In genomic region chr11:65572356-65573043, GRCh38 we compare ENCODE assay signal across 8 cellular contexts. TPM values are rescaled to one million over a fixed set of nuclear protein-coding genes. Genes with fewer than 3 reads are reported as not detected.
DNase-seq lines count a peak whose midpoint lies in the region; ATAC-seq and TF ChIP-seq lines count a peak whose summit lies in the region.

FAM89B (plus strand) TSS chr11:65572538; CDS start chr11:65572670, 132 bp downstream.

- ATAC-seq in PC-3 (peak; percentile 15), mucosa of descending colon (peak; percentile 40), GM18502 (IDR thresholded peaks at IDR 0.05; ENCODE audit: poor library complexity, unreplicated experiment) (no peak)

- no peaks in the 10 kb centered on the region; the same call in 1 of the 2 replicates for H4K20me1 ChIP-seq in PC-3 (ENCODE audit: low read length)

- H3K9me2 ChIP-seq in PC-3 (replicated peaks; ENCODE audit: low read length), result no peaks in the 10 kb centered on the region

- H3K4me1 ChIP-seq in BE2C (no peaks in the 10 kb centered on the region), PC-3 (ENCODE audit: insufficient read depth, low read length) (peaks cover 58% of the 10 kb centered on the region), mucosa of descending colon (ENCODE audit: low read depth) (peaks cover 63% of the 10 kb centered on the region)

- H2AFZ ChIP-seq in PC-3 (ENCODE audit: low read length), result no peak within 1 kb of the TSS

- POLR2A ChIA-PET in PC-3 (lab: Charles Lee; ENCODE audit: unreplicated experiment), result no interaction called here

- peak within 1 kb of the TSS; percentile 93 for H3K4me2 ChIP-seq in PC-3 (ENCODE audit: low read length)

- H3K36me3 ChIP-seq in BE2C (peaks cover 4% of the 10 kb centered on the region; the same call in 1 of the 2 replicates), PC-3 (ENCODE audit: low read depth, low read length) (no peaks in the 10 kb centered on the region), mucosa of descending colon (ENCODE audit: low read depth) (no peaks in the 10 kb centered on the region)

- peak within 1 kb of the TSS; percentile 80 for H3K4me3 ChIP-seq in BE2C (ENCODE audit: low read depth, low read length)
- H3K4me3 ChIP-seq in PC-3 (ENCODE audit: low read length), result peak within 1 kb of the TSS; percentile 97
- peak within 1 kb of the TSS; percentile 54 for H3K4me3 ChIP-seq in mucosa of descending colon

- no peaks in the 10 kb centered on the region for H3K9me3 ChIP-seq in BE2C
- no peaks in the 10 kb centered on the region for H3K9me3 ChIP-seq in PC-3 (ENCODE audit: low read length)
- H3K9me3 ChIP-seq in mucosa of descending colon, result no peaks in the 10 kb centered on the region

- peaks cover 4% of the 10 kb centered on the region for H3F3A ChIP-seq in PC-3 (ENCODE audit: low read length, unreplicated experiment)

- CTCF ChIA-PET in PC-3 (lab: Charles Lee), result interaction anchor here (0.6 to 1.7 kb wide), 7 partner anchors 13 to 509 kb away, joined by 3 to 24 read pairs (median 5); partner anchors contain the start of gene PCNX3

- peak; percentile 84 for DNase-seq in BE2C
- peak; percentile 90 for DNase-seq in HT-29 (ENCODE audit: low spot score)
- DNase-seq in PC-3, result peak; percentile 92
- DNase-seq in activated T-cell treated with anti-CD3 and anti-CD28 coated beads, Interleukin-2, amount 50 U/mL, for 1 hour, result peak; percentile 91
- no peak for DNase-seq in epithelial cell of prostate (ENCODE audit: low read depth, low spot score)
- DNase-seq in mucosa of descending colon, result peak; percentile 96
- DNase-seq in stimulated activated CD8-positive, alpha-beta memory T cell treated with anti-CD3 and anti-CD28 coated beads, Interleukin-2, amount 100 ng/mL, for 48 hours (ENCODE audit: low read depth in 2 of 2), result peak; percentile 85 to 87

- BruUV-seq in PC-3 (replicated peaks; lab: Mats Ljungman, UMichigan), result no TSS peak

- H3K9ac ChIP-seq in PC-3 (ENCODE audit: low read length), result peak within 1 kb of the TSS; percentile 93; the same call in 1 of the 2 replicates

- H3K27me3 ChIP-seq in BE2C, result no peaks in the 10 kb centered on the region
- H3K27me3 ChIP-seq in PC-3 (ENCODE audit: low read length), result no peaks in the 10 kb centered on the region

- no peak for TF ChIP-seq CTCF in BE2C (IDR thresholded peaks at IDR 0.05; ENCODE audit: low read depth, low read length)
- no peak for TF ChIP-seq CTCF in PC-3 (conservative IDR thresholded peaks at IDR 0.05; ENCODE audit: low read depth, low read length)
- no peak for TF ChIP-seq CTCF in mucosa of descending colon (IDR thresholded peaks at IDR 0.05)

- H3K27ac ChIP-seq in PC-3 (ENCODE audit: low read length) (no peak within 1 kb of the TSS), epithelial cell of prostate (peak within 1 kb of the TSS; percentile 96)

- peaks cover 56% of the 10 kb centered on the region for H3K79me2 ChIP-seq in PC-3 (ENCODE audit: low read length)

- intact Hi-C loops in PC-3 (cut with micrococcal nuclease), result no loop called here
- intact Hi-C loops in mucosa of descending colon (cut with DNase I, micrococcal nuclease), result no loop called here

RNA-seq across cellular contexts. Expression of gene FAM89B, which starts in this region (rescaled TPM):
- polyA plus RNA-seq in BE2C (2012; ENCODE audit: insufficient read depth, insufficient read length, low read depth), result 68.0 TPM
- 122 and 127 TPM in 2 replicates for total RNA-seq in HT-29 (2014; rRNA removed; shearing (Covaris generic))
- total RNA-seq in PC-3 (2014; rRNA removed) (76.3 and 87.7 TPM in 2 replicates), mucosa of descending colon (10 to 100 TPM; 26.4 to 61.2 (median 28.5) TPM)
